In the genomic region with DNA sequence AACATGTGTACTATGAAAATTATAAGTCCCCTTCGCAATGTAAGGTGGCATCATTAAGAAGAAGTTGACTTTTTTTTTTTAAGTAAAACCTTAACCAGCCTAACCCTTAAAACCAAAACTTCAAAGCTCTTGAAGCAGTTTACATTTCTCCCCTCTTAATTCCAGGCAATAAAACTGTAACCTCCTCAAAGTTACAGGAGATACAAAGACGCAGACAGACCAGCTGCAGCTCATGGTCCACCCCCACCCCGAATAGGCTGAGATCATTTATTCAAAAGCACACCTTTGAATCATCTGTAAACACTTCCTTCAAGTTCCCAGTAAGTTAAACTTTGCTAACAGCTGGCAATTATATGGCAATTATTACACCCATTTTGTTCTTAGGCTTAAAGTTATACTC, we compare ENCODE assay signal across 23 cellular contexts.
"Had no signal": no experiment of that assay in that cellular context is flagged by ENCODE, and none has a peak within 500 bp of the region (broad histone marks: within the 10 kb centered on the region; RNA-seq: fewer than 3 reads in every experiment).

No MANE protein-coding gene starts in this region.

- DNase-seq: activated CD4-positive, alpha-beta T cell treated with anti-CD3 and anti-CD28 coated beads, Interleukin-2, amount 10 ng/mL, durations not matched to agents 24 days and 14 days; activated CD4-positive, alpha-beta T cell treated with anti-CD3 and anti-CD28 coated beads, Interleukin-2, amount 50 U/mL, for 48 hours; activated CD4-positive, CD25-positive, alpha-beta regulatory T cell treated with anti-CD3 and anti-CD28 coated beads, Interleukin-2, amount 50 U/mL, for 72 hours; activated CD8-positive, alpha-beta memory T cell treated with anti-CD3 and anti-CD28 coated beads, Interleukin-2, amount 10 ng/mL, durations not matched to agents 7 days and 5 days; activated effector memory CD4-positive, alpha-beta T cell treated with anti-CD3 and anti-CD28 coated beads, Interleukin-2, amount 50 U/mL, for 16 hours; activated naive CD4-positive, alpha-beta T cell treated with Interleukin-2 at 50 U/mL for 16 hours; activated naive CD8-positive, alpha-beta T cell treated with anti-CD3 and anti-CD28 coated beads, Interleukin-2, amount 50 U/mL, for 24 hours; activated T-cell treated with anti-CD3 and anti-CD28 coated beads, Interleukin-2, amount 50 U/mL, for 24 hours; amniotic stem cell; body of pancreas; central memory CD4-positive, alpha-beta T cell; NCI-H1092; NCI-H1930; NCI-H2171; NCI-H2227 treated with DMSO at 0.1 percent for 48 hours; NCI-H446 treated with DMSO at 0.1 percent for 48 hours; NCI-H526 treated with DMSO at 0.1 percent for 48 hours had no signal

- H3K4me2 ChIP-seq: KMS-11 had no signal

- H3K4me1 Mint-ChIP-seq: activated CD4-positive, alpha-beta T cell treated with anti-CD3 and anti-CD28 coated beads, Interleukin-2, amount 10 ng/mL, durations not matched to agents 24 days and 14 days; activated CD8-positive, alpha-beta memory T cell treated with anti-CD3 and anti-CD28 coated beads, Interleukin-2, amount 10 ng/mL, durations not matched to agents 7 days and 5 days; activated naive CD8-positive, alpha-beta T cell treated with anti-CD3 and anti-CD28 coated beads, Interleukin-2, amount 50 U/mL, for 24 hours had no signal

- H3K36me3 Mint-ChIP-seq: activated CD8-positive, alpha-beta memory T cell treated with anti-CD3 and anti-CD28 coated beads, Interleukin-2, amount 10 ng/mL, durations not matched to agents 7 days and 5 days; activated naive CD4-positive, alpha-beta T cell treated with anti-CD3 and anti-CD28 coated beads, Interleukin-2, amount 50 U/mL, for 72 hours; WTC11 had no signal

- H3K36me3 ChIP-seq: ascending aorta had no signal

- H3K9me3 ChIP-seq: ascending aorta, body of pancreas had no signal

- H3K27me3 Mint-ChIP-seq: activated CD4-positive, alpha-beta T cell treated with anti-CD3 and anti-CD28 coated beads, Interleukin-2, amount 10 ng/mL, durations not matched to agents 24 days and 14 days; activated CD8-positive, alpha-beta memory T cell treated with anti-CD3 and anti-CD28 coated beads, Interleukin-2, amount 10 ng/mL, durations not matched to agents 7 days and 5 days; activated T-cell treated with anti-CD3 and anti-CD28 coated beads, Interleukin-2, amount 50 U/mL, for 24 hours had no signal

- H3K27ac ChIP-seq: ascending aorta, body of pancreas, KMS-11 had no signal

- H3K4me3 Mint-ChIP-seq: activated CD4-positive, alpha-beta T cell treated with anti-CD3 and anti-CD28 coated beads, Interleukin-2, amount 10 ng/mL, durations not matched to agents 24 days and 14 days; activated CD8-positive, alpha-beta memory T cell treated with anti-CD3 and anti-CD28 coated beads, Interleukin-2, amount 10 ng/mL, durations not matched to agents 7 days and 5 days; activated naive CD8-positive, alpha-beta T cell treated with anti-CD3 and anti-CD28 coated beads, Interleukin-2, amount 50 U/mL, for 24 hours; activated T-cell treated with anti-CD3 and anti-CD28 coated beads, Interleukin-2, amount 50 U/mL, for 24 hours; activated T-helper 1 cell treated with anti-CD3 and anti-CD28 coated beads, Interleukin-12 subunit alpha, Interleukin-12 subunit beta, Interleukin-2, Interleukin-4 antibody, amounts not matched to agents 30 ng/mL and 10 ng/mL and 1 ng/mL, durations not matched to agents 14 hours and 24 hours and 36 hours; T-helper 1 cell treated with Interleukin-12 subunit alpha and Interleukin-12 subunit beta and Interleukin-4 antibody, amounts not matched to agents 30 μg/mL and 1 μg/mL, for 36 hours; WTC11 had no signal

- H3K27me3 ChIP-seq: ascending aorta, body of pancreas had no signal

- H3K4me1 ChIP-seq: ascending aorta, body of pancreas had no signal

- H3K27ac Mint-ChIP-seq: activated CD4-positive, alpha-beta T cell treated with anti-CD3 and anti-CD28 coated beads, Interleukin-2, amount 10 ng/mL, durations not matched to agents 24 days and 14 days; activated CD8-positive, alpha-beta memory T cell treated with anti-CD3 and anti-CD28 coated beads, Interleukin-2, amount 10 ng/mL, durations not matched to agents 7 days and 5 days; activated naive CD4-positive, alpha-beta T cell treated with anti-CD3 and anti-CD28 coated beads, Interleukin-2, amount 50 U/mL, for 72 hours; activated naive CD8-positive, alpha-beta T cell treated with anti-CD3 and anti-CD28 coated beads, Interleukin-2, amount 50 U/mL, for 24 hours; activated T-cell treated with anti-CD3 and anti-CD28 coated beads, Interleukin-2, amount 50 U/mL, for 24 hours; activated T-helper 1 cell treated with anti-CD3 and anti-CD28 coated beads, Interleukin-12 subunit alpha, Interleukin-12 subunit beta, Interleukin-2, Interleukin-4 antibody, amounts not matched to agents 30 ng/mL and 10 ng/mL and 1 ng/mL, durations not matched to agents 14 hours and 24 hours and 36 hours; T-helper 1 cell treated with Interleukin-12 subunit alpha and Interleukin-12 subunit beta and Interleukin-4 antibody, amounts not matched to agents 30 μg/mL and 1 μg/mL, for 36 hours had no signal

- ATAC-seq: activated CD8-positive, alpha-beta memory T cell treated with anti-CD3 and anti-CD28 coated beads, Interleukin-2, amount 10 ng/mL, durations not matched to agents 7 days and 5 days; activated naive CD4-positive, alpha-beta T cell treated with anti-CD3 and anti-CD28 coated beads, Interleukin-2, amount 50 U/mL, for 72 hours; activated naive CD8-positive, alpha-beta T cell treated with anti-CD3 and anti-CD28 coated beads, Interleukin-2, amount 50 U/mL, for 24 hours; body of pancreas had no signal

- H3K4me3 ChIP-seq: ascending aorta, body of pancreas had no signal

- H3K9me3 Mint-ChIP-seq: activated CD4-positive, alpha-beta T cell treated with anti-CD3 and anti-CD28 coated beads, Interleukin-2, amount 10 ng/mL, durations not matched to agents 24 days and 14 days; activated naive CD4-positive, alpha-beta T cell treated with anti-CD3 and anti-CD28 coated beads, Interleukin-2, amount 50 U/mL, for 72 hours; activated naive CD8-positive, alpha-beta T cell treated with anti-CD3 and anti-CD28 coated beads, Interleukin-2, amount 50 U/mL, for 24 hours; activated T-cell treated with anti-CD3 and anti-CD28 coated beads, Interleukin-2, amount 50 U/mL, for 24 hours; activated T-helper 1 cell treated with anti-CD3 and anti-CD28 coated beads, Interleukin-12 subunit alpha, Interleukin-12 subunit beta, Interleukin-2, Interleukin-4 antibody, amounts not matched to agents 30 ng/mL and 10 ng/mL and 1 ng/mL, durations not matched to agents 14 hours and 24 hours and 36 hours; T-helper 1 cell treated with Interleukin-12 subunit alpha and Interleukin-12 subunit beta and Interleukin-4 antibody, amounts not matched to agents 30 μg/mL and 1 μg/mL, for 36 hours; WTC11 had no signal
